Comparison of ENCODE assay signal across 7 cellular contexts in genomic region chr1:116168277-116169032, GRCh38. TPM values are rescaled to one million over a fixed set of nuclear protein-coding genes. Genes with fewer than 3 reads are reported as not detected.
DNase-seq lines count a peak whose midpoint lies in the region; ATAC-seq and TF ChIP-seq lines count a peak whose summit lies in the region.

No MANE protein-coding gene starts in this region.

- H3K36me3 Mint-ChIP-seq in activated T-helper 17 cell treated with anti-CD3 and anti-CD28 coated beads, Interleukin-2, amount 50 U/mL, for 72 hours (ENCODE audit: low read depth): no peaks in the 10 kb centered on the region
- no peaks in the 10 kb centered on the region for H3K36me3 Mint-ChIP-seq in nephron (ENCODE audit: low read depth)

- peak; percentile 83 for DNase-seq in NCI-H69 (lab: John Stamatoyannopoulos, UW)
- DNase-seq in fibroblast of pulmonary artery (ENCODE audit: low read depth): peak; percentile 70
- DNase-seq in stimulated activated naive CD4-positive, alpha-beta T cell treated with Interleukin-2 at 50 U/mL for 16 hours (lab: John Stamatoyannopoulos, UW): peak; percentile 81

- no peaks in the 10 kb centered on the region for H3K27me3 Mint-ChIP-seq in activated T-helper 17 cell treated with anti-CD3 and anti-CD28 coated beads, Interleukin-2, amount 50 U/mL, for 72 hours
- H3K27me3 Mint-ChIP-seq in nephron (ENCODE audit: low read depth): peaks cover 5% of the 10 kb centered on the region

- peak overlapping the region; percentile 61 for H3K4me3 ChIP-seq in fibroblast of pulmonary artery (replicated peaks; ENCODE audit: low read depth, low read length)

- no peaks in the 10 kb centered on the region for H3K4me1 Mint-ChIP-seq in activated T-helper 17 cell treated with anti-CD3 and anti-CD28 coated beads, Interleukin-2, amount 50 U/mL, for 72 hours
- peaks cover 15% of the 10 kb centered on the region for H3K4me1 Mint-ChIP-seq in nephron

- H3K9me3 Mint-ChIP-seq in activated T-helper 17 cell treated with anti-CD3 and anti-CD28 coated beads, Interleukin-2, amount 50 U/mL, for 72 hours: no peaks in the 10 kb centered on the region
- no peaks in the 10 kb centered on the region for H3K9me3 Mint-ChIP-seq in nephron

- H3K4me3 Mint-ChIP-seq in activated T-helper 17 cell treated with anti-CD3 and anti-CD28 coated beads, Interleukin-2, amount 50 U/mL, for 72 hours: peak overlapping the region; percentile 76
- peak overlapping the region; percentile 86 to 89 (median 86) for H3K4me3 Mint-ChIP-seq in nephron

- peak; percentile 52 for TF ChIP-seq CTCF in fibroblast of pulmonary artery (IDR thresholded peaks at IDR 0.05; ENCODE audit: low read length, missing control alignments)
- TF ChIP-seq CTCF in nephron (IDR thresholded peaks at IDR 0.05; ENCODE audit: unreplicated experiment in 3 of 3): peak; percentile 93 to 97 (median 95)

- ATAC-seq in GM18502 (IDR thresholded peaks at IDR 0.05; ENCODE audit: poor library complexity, unreplicated experiment) (peak; percentile 95), HG02885 (IDR thresholded peaks at IDR 0.05; ENCODE audit: poor library complexity, unreplicated experiment) (peak; percentile 96)
- peak; percentile 98 for ATAC-seq in activated T-helper 17 cell treated with anti-CD3 and anti-CD28 coated beads, Interleukin-2, amount 50 U/mL, for 72 hours (replicated peaks)

- peak overlapping the region; percentile 34 for H3K27ac Mint-ChIP-seq in activated T-helper 17 cell treated with anti-CD3 and anti-CD28 coated beads, Interleukin-2, amount 50 U/mL, for 72 hours
- peak overlapping the region; percentile 24 to 76 (median 59) for H3K27ac Mint-ChIP-seq in nephron

RNA-seq across cellular contexts. Expression of gene MAB21L3, which starts 57.3 kb away (rescaled TPM):
- not detected for total RNA-seq in activated T-helper 17 cell treated with anti-CD3 and anti-CD28 coated beads, Interleukin-2, amount 50 U/mL, for 72 hours

Comparison
In these comparisons a context has a peak if more than half of its experiments do, and no peak if none do; other contexts are left out.
1. Peak in every context shown above with its lines: DNase-seq, ATAC-seq and H3K4me3 ChIP-seq.